21 cellular contexts compared by ENCODE assay signal in genomic region chr9:130990362-130991226, GRCh38. TPM values are rescaled to one million over a fixed set of nuclear protein-coding genes. Genes with fewer than 3 reads are reported as not detected.
A peak's percentile ranks its signal among the peaks of the same experiment; 100 is the strongest.
DNase-seq lines count a peak whose midpoint lies in the region; ATAC-seq, FAIRE-seq and TF ChIP-seq lines count a peak whose summit lies in the region.
"Had no signal": no experiment of that assay in that cellular context is flagged by ENCODE, and none has a peak within 500 bp of the region (broad histone marks: within the 10 kb centered on the region; RNA-seq: fewer than 3 reads in every experiment).

No MANE protein-coding gene starts in this region.

- H3K36me3 ChIP-seq in BLaER1 treated with 17β-estradiol and CSF1 and Interleukin-3, amounts not matched to agents 10 nM and 100 nM, result no peaks in the 10 kb centered on the region
- H3K36me3 ChIP-seq in IMR-90 (ENCODE audit: control insufficient read depth, insufficient read depth, low read length), result no peaks in the 10 kb centered on the region
- H3K36me3 ChIP-seq in H1 (ENCODE audit: control insufficient read depth in 2 of 4, insufficient read depth in 4 of 4, low read length in 3 of 4), result no peaks in the 10 kb centered on the region
- H3K36me3 ChIP-seq in neural progenitor cell, result no peaks in the 10 kb centered on the region
- H3K36me3 ChIP-seq in CD8-positive, alpha-beta memory T cell (ENCODE audit: insufficient read depth, low read length), result no peaks in the 10 kb centered on the region

- H3K9me1 ChIP-seq in IMR-90 (ENCODE audit: insufficient read depth, low read length), result no peaks in the 10 kb centered on the region; the same call in 1 of the 2 replicates

- no peak for TF ChIP-seq EP300 in H1 (IDR thresholded peaks at IDR 0.05; ENCODE audit: borderline replicate concordance in 1 of 2, low read depth in 2 of 2, low read length in 2 of 2)

- no peak for TF ChIP-seq CTCF in IMR-90 (conservative IDR thresholded peaks at IDR 0.05; ENCODE audit: low read depth, low read length)
- TF ChIP-seq CTCF in H1 (IDR thresholded peaks at IDR 0.05; ENCODE audit: control extremely low read depth in 1 of 3, insufficient read depth in 1 of 3, low read depth in 1 of 3, low read length in 3 of 3), result no peak
- TF ChIP-seq CTCF in neural progenitor cell (IDR thresholded peaks at IDR 0.05), result no peak

- peak overlapping the region; percentile 93 for H3K27ac Mint-ChIP-seq in neural progenitor cell
- H3K27ac Mint-ChIP-seq in CD8-positive, alpha-beta memory T cell, result no peak overlapping the region

- H3K27me3 ChIP-seq in BLaER1 treated with 17β-estradiol and CSF1 and Interleukin-3, amounts not matched to agents 10 nM and 100 nM, result no peaks in the 10 kb centered on the region
- peaks cover 34% of the 10 kb centered on the region for H3K27me3 ChIP-seq in IMR-90 (ENCODE audit: control insufficient read depth, insufficient read depth, low read length)
- no peaks in the 10 kb centered on the region for H3K27me3 ChIP-seq in H1 (replicated peaks in 1 of 4; ENCODE audit: control insufficient read depth in 3 of 4, extremely low read depth in 1 of 4, insufficient read depth in 3 of 4, low read length in 3 of 4)
- no peaks in the 10 kb centered on the region for H3K27me3 ChIP-seq in neural progenitor cell
- H3K27me3 ChIP-seq in CD8-positive, alpha-beta memory T cell (ENCODE audit: insufficient read depth, low read length, poor library complexity, severe bottlenecking), result peaks cover 39% of the 10 kb centered on the region

- H3K4me2 ChIP-seq in BLaER1 treated with 17β-estradiol and CSF1 and Interleukin-3, amounts not matched to agents 10 nM and 100 nM, result peak overlapping the region; percentile 26 to 80 (median 52); a peak in 12 of 22 replicates
- no peak overlapping the region for H3K4me2 ChIP-seq in IMR-90 (ENCODE audit: low read depth, low read length)
- H3K4me2 ChIP-seq in H1 (ENCODE audit: insufficient read depth in 1 of 2, low read depth in 2 of 2, low read length in 2 of 2), result no peak overlapping the region
- H3K4me2 ChIP-seq in neural progenitor cell, result no peak overlapping the region

- H3K4ac ChIP-seq in IMR-90 (ENCODE audit: low read depth, low read length), result no peak overlapping the region
- no peak overlapping the region for H3K4ac ChIP-seq in H1 (replicated peaks; ENCODE audit: insufficient read length, low read depth, low read length)

- dilution Hi-C loops in IMR-90 (cut with HindIII; ENCODE audit: low sequenced_read_pairs, unreplicated experiment), result no loop called here

- H2AK5ac ChIP-seq in IMR-90 (ENCODE audit: low read depth, low read length) (no peak overlapping the region), H1 (ENCODE audit: low read depth, low read length) (no peak overlapping the region)

- H2BK20ac ChIP-seq in IMR-90 (ENCODE audit: low read depth, low read length), result no peak overlapping the region
- peak overlapping the region; percentile 66 for H2BK20ac ChIP-seq in H1 (ENCODE audit: low read length)

- H3K4me3 Mint-ChIP-seq in neural progenitor cell, result peak overlapping the region; percentile 67
- no peak overlapping the region for H3K4me3 Mint-ChIP-seq in CD8-positive, alpha-beta memory T cell

- H3K9me3 ChIP-seq in BLaER1 treated with 17β-estradiol and CSF1 and Interleukin-3, amounts not matched to agents 10 nM and 100 nM (replicated peaks in 1 of 11), result no peaks in the 10 kb centered on the region
- no peaks in the 10 kb centered on the region for H3K9me3 ChIP-seq in IMR-90 (ENCODE audit: control insufficient read depth, insufficient read depth, low read length)
- H3K9me3 ChIP-seq in H1 (ENCODE audit: insufficient read depth in 2 of 2, low read depth in 1 of 2, low read length in 1 of 2), result no peaks in the 10 kb centered on the region
- no peaks in the 10 kb centered on the region for H3K9me3 ChIP-seq in neural progenitor cell (ENCODE audit: low read depth)
- H3K9me3 ChIP-seq in CD8-positive, alpha-beta memory T cell (ENCODE audit: low read length), result no peaks in the 10 kb centered on the region

- H3K79me2 ChIP-seq in H1 (ENCODE audit: control insufficient read depth in 1 of 2, insufficient read depth in 2 of 2, low read length in 2 of 2) (no peaks in the 10 kb centered on the region), neural progenitor cell (ENCODE audit: low read depth) (no peaks in the 10 kb centered on the region)

- no peaks in the 10 kb centered on the region for H3K36me3 Mint-ChIP-seq in neural progenitor cell
- no peaks in the 10 kb centered on the region for H3K36me3 Mint-ChIP-seq in CD8-positive, alpha-beta memory T cell

- no peak overlapping the region for H4K91ac ChIP-seq in IMR-90 (ENCODE audit: insufficient read depth, low read depth, low read length)
- H4K91ac ChIP-seq in H1 (replicated peaks; ENCODE audit: insufficient read length, low read length), result peak overlapping the region; percentile 84

- no peak for TF ChIP-seq RAD21 in IMR-90 (IDR thresholded peaks at IDR 0.05; ENCODE audit: low read length)
- no peak for TF ChIP-seq RAD21 in H1 (IDR thresholded peaks at IDR 0.05 in 1 of 2, conservative IDR thresholded peaks at IDR 0.05 in 1 of 2; ENCODE audit: low read depth in 2 of 2, low read length in 2 of 2)

- H3K79me1 ChIP-seq in IMR-90 (ENCODE audit: low read depth in 1 of 2, low read length in 2 of 2) (no peaks in the 10 kb centered on the region), H1 (ENCODE audit: low read depth, low read length) (no peaks in the 10 kb centered on the region)

- no peak overlapping the region for H3K14ac ChIP-seq in IMR-90 (replicated peaks; ENCODE audit: low read depth, low read length)
- no peak overlapping the region for H3K14ac ChIP-seq in H1 (ENCODE audit: insufficient read length)

- no TSS peak for BruUV-seq in IMR-90 (replicated peaks; lab: Mats Ljungman, UMichigan)

- POLR2A ChIA-PET in IMR-90 (lab: Charles Lee; ENCODE audit: unreplicated experiment), result no interaction called here
- POLR2A ChIA-PET in H1 (lab: Charles Lee; ENCODE audit: partially characterized antibody), result no interaction called here
- POLR2A ChIA-PET in CD8-positive, alpha-beta memory T cell (lab: Charles Lee), result no interaction called here

- no peak overlapping the region for H3K27ac ChIP-seq in BLaER1 treated with 17β-estradiol and CSF1 and Interleukin-3, amounts not matched to agents 10 nM and 100 nM
- H3K27ac ChIP-seq in IMR-90 (ENCODE audit: insufficient read depth, low read length) (no peak overlapping the region), H1 (ENCODE audit: low read depth, low read length) (no peak overlapping the region), neural progenitor cell (no peak overlapping the region)
- no peak overlapping the region for H3K27ac ChIP-seq in CD8-positive, alpha-beta memory T cell (ENCODE audit: low read depth, low read length)
- H3K27ac ChIP-seq: C4-2B, RWPE1 had no signal

- no peaks in the 10 kb centered on the region for H3K23me2 ChIP-seq in H1 (ENCODE audit: low read depth, low read length)

- H2BK5ac ChIP-seq in IMR-90 (ENCODE audit: low read depth, low read length, poor library complexity, severe bottlenecking) (no peak overlapping the region), H1 (ENCODE audit: low read depth, low read length) (peak overlapping the region; percentile 54; the same call in 1 of the 2 replicates)

- H4K5ac ChIP-seq in IMR-90 (ENCODE audit: low read depth, low read length) (no peak overlapping the region), H1 (ENCODE audit: insufficient read length, low read depth, low read length) (no peak overlapping the region)

- no peak overlapping the region for H3K18ac ChIP-seq in IMR-90 (ENCODE audit: low read depth, low read length)
- H3K18ac ChIP-seq in H1 (ENCODE audit: extremely low read depth, low read length), result peak overlapping the region; percentile 9; the same call in 1 of the 2 replicates

- no peak overlapping the region for H2BK15ac ChIP-seq in IMR-90 (ENCODE audit: low read depth, low read length)
- H2BK15ac ChIP-seq in H1 (ENCODE audit: low read length), result peak overlapping the region; percentile 88; the same call in 1 of the 2 replicates

- no peak for TF ChIP-seq POLR2A in IMR-90 (IDR thresholded peaks at IDR 0.05; ENCODE audit: low read depth, low read length)
- TF ChIP-seq POLR2A in H1 (IDR thresholded peaks at IDR 0.05; ENCODE audit: control extremely low read depth in 1 of 2, low read depth in 2 of 2, low read length in 2 of 2), result no peak

- peak overlapping the region; percentile 90; the same call in 1 of the 2 replicates for H2BK12ac ChIP-seq in H1 (ENCODE audit: low read depth, low read length)

- in situ Hi-C loops in IMR-90 (cut with MboI; ENCODE audit: low sequenced_read_pairs), result no loop called here

- H2AK9ac ChIP-seq in IMR-90 (replicated peaks; ENCODE audit: low read depth, low read length, poor library complexity), result peak overlapping the region; percentile 31

- no peak overlapping the region for H3K23ac ChIP-seq in IMR-90 (ENCODE audit: low read depth, low read length)
- H3K23ac ChIP-seq in H1 (ENCODE audit: insufficient read length), result no peak overlapping the region

- H3K4me3 ChIP-seq in BLaER1 treated with 17β-estradiol and CSF1 and Interleukin-3, amounts not matched to agents 10 nM and 100 nM, result no peak overlapping the region
- H3K4me3 ChIP-seq in IMR-90 (ENCODE audit: insufficient read depth, low read depth, low read length) (no peak overlapping the region), H1 (ENCODE audit: extremely low read depth in 1 of 4, insufficient read depth in 2 of 4, low read depth in 3 of 4, low read length in 4 of 4) (no peak overlapping the region), neural progenitor cell (no peak overlapping the region)
- H3K4me3 ChIP-seq in CD8-positive, alpha-beta memory T cell (ENCODE audit: low read length), result no peak overlapping the region

- peaks cover 27% of the 10 kb centered on the region for H3K27me3 Mint-ChIP-seq in neural progenitor cell (ENCODE audit: insufficient read depth, low read depth)
- H3K27me3 Mint-ChIP-seq in CD8-positive, alpha-beta memory T cell, result peaks cover 5 to 8% of the 10 kb centered on the region in 2 donors

- H3K56ac ChIP-seq in IMR-90 (ENCODE audit: extremely low read depth, insufficient read depth, low read length) (no peak overlapping the region), H1 (replicated peaks; ENCODE audit: insufficient read length, low read depth, low read length) (no peak overlapping the region)

- ATAC-seq in IMR-90 (ENCODE audit: low read depth) (no peak), HG02852 (IDR thresholded peaks at IDR 0.05; ENCODE audit: unreplicated experiment) (no peak)
- ATAC-seq: PC-3 had no signal

- CTCF ChIA-PET in IMR-90 (lab: Yijun Ruan, JAX) (no interaction called here), H1 (lab: Charles Lee; ENCODE audit: partially characterized antibody) (interaction anchor here (1.3 to 4.0 kb wide), 3 partner anchors 13 to 120 kb away, joined by 4 to 17 read pairs (median 9); no protein-coding TSS in a partner anchor)
- CTCF ChIA-PET in CD8-positive, alpha-beta memory T cell (lab: Charles Lee), result no interaction called here

- DNase-seq in IMR-90 (no peak), H1 (ENCODE audit: low read depth in 1 of 2, low spot score in 2 of 2) (no peak), neural progenitor cell (ENCODE audit: low spot score) (no peak), DMS79 (lab: John Stamatoyannopoulos, UW) (no peak)
- DNase-seq in CD8-positive, alpha-beta memory T cell, result no peak
- DNase-seq: COR-L47, DMS153, EL, KG1, NCI-H1417 treated with DMSO at 0.1 percent for 48 hours, NCI-H1930, NCI-H2171 treated with DMSO at 0.1 percent for 48 hours, NCI-H446 treated with DMSO at 0.1 percent for 48 hours, NCI-H748 treated with DMSO at 0.1 percent for 48 hours, PC-3 had no signal

- intact Hi-C loops in IMR-90 (cut with micrococcal nuclease), result no loop called here

- peak overlapping the region; percentile 46 for H2AFZ ChIP-seq in IMR-90 (replicated peaks; ENCODE audit: low read length, poor library complexity)
- H2AFZ ChIP-seq in H1 (ENCODE audit: low read length), result no peak overlapping the region
- no peak overlapping the region for H2AFZ ChIP-seq in neural progenitor cell (replicated peaks)

- H4K20me1 ChIP-seq in BLaER1 treated with 17β-estradiol and CSF1 and Interleukin-3, amounts not matched to agents 10 nM and 100 nM, result no peaks in the 10 kb centered on the region; a peak in 1 of 22 replicates
- H4K20me1 ChIP-seq in IMR-90 (ENCODE audit: insufficient read depth, low read length), result no peaks in the 10 kb centered on the region
- peaks cover 0 to 2% of the 10 kb centered on the region in 2 experiments for H4K20me1 ChIP-seq in H1 (replicated peaks in 1 of 2; ENCODE audit: control insufficient read depth in 1 of 2, insufficient read depth in 2 of 2, low read length in 2 of 2)
- H4K20me1 ChIP-seq in neural progenitor cell (ENCODE audit: low read depth), result peaks cover 7% of the 10 kb centered on the region

- no peak for FAIRE-seq in H1 (lab: Jason Lieb, UNC)
- FAIRE-seq: A204.1, GM19239 had no signal

- peaks cover 62% of the 10 kb centered on the region for H3K4me1 Mint-ChIP-seq in neural progenitor cell
- H3K4me1 Mint-ChIP-seq in CD8-positive, alpha-beta memory T cell, result peaks cover 0 to 2% (median 2%) of the 10 kb centered on the region in 3 donors

- 77% methylated on average over 6 of the region's 24 CpGs; no CpG with 5 or more reads in 1 of the 2 experiments for WGBS in IMR-90 (ENCODE audit: extremely low coverage in 2 of 2, insufficient read length in 1 of 2), 2 experiments
- WGBS in H1 (ENCODE audit: extremely low coverage in 1 of 2, insufficient coverage in 1 of 2, insufficient read length in 1 of 2, insufficient replicate concordance in 2 of 2, low coverage in 1 of 2, low lambda C conversion rate in 2 of 2, missing lambda C conversion rate in 1 of 2), 2 experiments, result 81% methylated on average over 24 of the region's 24 CpGs; no CpG with 5 or more reads in 1 of the 2 experiments

- H3K9ac ChIP-seq in BLaER1 treated with 17β-estradiol and CSF1 and Interleukin-3, amounts not matched to agents 10 nM and 100 nM, result no peak overlapping the region
- no peak overlapping the region for H3K9ac ChIP-seq in IMR-90 (ENCODE audit: low read depth, low read length)
- H3K9ac ChIP-seq in H1 (replicated peaks in 1 of 4; ENCODE audit: extremely low read depth in 1 of 4, low read depth in 3 of 4, low read length in 3 of 4), result no peak overlapping the region
- H3K9ac ChIP-seq in neural progenitor cell, result no peak overlapping the region

- H3K4me1 ChIP-seq in BLaER1 treated with 17β-estradiol and CSF1 and Interleukin-3, amounts not matched to agents 10 nM and 100 nM, result peaks cover 20 to 72% (median 46%) of the 10 kb centered on the region in 10 experiments
- H3K4me1 ChIP-seq in IMR-90 (ENCODE audit: control insufficient read depth, insufficient read depth, low read length) (peaks cover 9% of the 10 kb centered on the region; the same call in 1 of the 2 replicates), H1 (replicated peaks in 1 of 4; ENCODE audit: control insufficient read depth in 3 of 4, insufficient read depth in 4 of 4, low read length in 3 of 4) (peaks cover 3 to 15% (median 9%) of the 10 kb centered on the region in 4 experiments; a peak in 5 of 7 replicates), neural progenitor cell (peaks cover 4% of the 10 kb centered on the region)
- no peaks in the 10 kb centered on the region for H3K4me1 ChIP-seq in CD8-positive, alpha-beta memory T cell (ENCODE audit: insufficient read depth, low read length)

- H4K8ac ChIP-seq in IMR-90 (ENCODE audit: low read depth in 2 of 2, low read length in 2 of 2), result no peak overlapping the region
- no peak overlapping the region for H4K8ac ChIP-seq in H1 (ENCODE audit: extremely low read depth, insufficient read depth, low read length)

- no peaks in the 10 kb centered on the region for H3K9me3 Mint-ChIP-seq in neural progenitor cell
- H3K9me3 Mint-ChIP-seq in CD8-positive, alpha-beta memory T cell, result no peaks in the 10 kb centered on the region

- peaks cover 8% of the 10 kb centered on the region for H3F3A ChIP-seq in neural progenitor cell (ENCODE audit: low read depth)

- H2BK120ac ChIP-seq in IMR-90 (ENCODE audit: low read depth, low read length) (no peak overlapping the region), H1 (replicated peaks; ENCODE audit: low read depth, low read length) (no peak overlapping the region)

RNA-seq across cellular contexts. Expression of gene LAMC3, which starts 18.4 kb away (rescaled TPM):
- under 0.01 TPM in 1 of 2 replicates, not detected in the other for total RNA-seq in IMR-90 (2012; rRNA removed)
- polyA plus RNA-seq in IMR-90 (2012; rRNA removed), result not detected in 2 replicates
- 0.01 TPM in 1 of 2 replicates, not detected in the other for polyA plus RNA-seq in IMR-90 (2012; cell fraction: cytosol; rRNA removed)
- polyA plus RNA-seq in IMR-90 (2012; cell fraction: nucleus; rRNA removed; ENCODE audit: low replicate concordance), result 0.03 and 0.05 TPM in 2 replicates
- total RNA-seq in H1 (2021; fragmentation: NEBNext Ultra II Directional; extraction: Animal tissue kit (Norgen Biotek cat#: 25700)), result 12.3 and 13.2 TPM in 2 replicates
- polyA plus RNA-seq in H1 (2011; rRNA removed), result 9.3 and 11.5 TPM in 2 replicates
- 6.0 TPM for polyA plus RNA-seq in H1 (2011; cell fraction: cytosol; rRNA removed)
- polyA plus RNA-seq in H1 (2011; cell fraction: nucleus; rRNA removed), result 24.8 TPM
- polyA plus RNA-seq in H1 (2012, experiment 1 of 2), result 8.0 to 13.0 TPM (median 12.4 TPM) in 4 replicates
- 10.7 TPM for polyA plus RNA-seq in H1 (2012, experiment 2 of 2)
- polyA plus RNA-seq in H1 (2013, experiment 1 of 2), result 18.4 TPM
- 15.1 TPM for polyA plus RNA-seq in H1 (2013, experiment 2 of 2)
- 3.8 and 4.1 TPM in 2 replicates for polyA minus RNA-seq in H1 (2011; rRNA and poly(A)+ RNA removed)
- 4.8 TPM for polyA minus RNA-seq in H1 (2011; cell fraction: cytosol; rRNA and poly(A)+ RNA removed)
- polyA minus RNA-seq in H1 (2011; cell fraction: nucleus; rRNA and poly(A)+ RNA removed), result 7.2 TPM
- total RNA-seq in neural progenitor cell (ENCODE audit: low replicate concordance), result 0.03 TPM in 1 of 2 replicates, not detected in the other
- under 1 TPM; 0.04 to 0.07 TPM for total RNA-seq in CD8-positive, alpha-beta memory T cell
- not detected for polyA plus RNA-seq in CD8-positive, alpha-beta memory T cell

RNA-seq across cellular contexts. Expression of gene FIBCD1, which starts 51.5 kb away (rescaled TPM):
- total RNA-seq in IMR-90 (2012; rRNA removed) (1.1 and 2.2 TPM in 2 replicates), neural progenitor cell (ENCODE audit: low replicate concordance) (1.8 and 7.2 TPM in 2 replicates)
- polyA plus RNA-seq in IMR-90 (2012; rRNA removed) (10.1 and 12.2 TPM in 2 replicates), H1 (2011; rRNA removed) (8.8 and 13.2 TPM in 2 replicates)
- 8.8 and 15.2 TPM in 2 replicates for polyA plus RNA-seq in IMR-90 (2012; cell fraction: cytosol; rRNA removed)
- 11.6 and 31.9 TPM in 2 replicates for polyA plus RNA-seq in IMR-90 (2012; cell fraction: nucleus; rRNA removed; ENCODE audit: low replicate concordance)
- 5.3 and 6.1 TPM in 2 replicates for total RNA-seq in H1 (2021; fragmentation: NEBNext Ultra II Directional; extraction: Animal tissue kit (Norgen Biotek cat#: 25700))
- polyA plus RNA-seq in H1 (2011; cell fraction: cytosol; rRNA removed), result 5.6 TPM
- 11.0 TPM for polyA plus RNA-seq in H1 (2011; cell fraction: nucleus; rRNA removed)
- 3.9 to 10.9 TPM (median 7.8 TPM) in 4 replicates for polyA plus RNA-seq in H1 (2012, experiment 1 of 2)
- 5.2 TPM for polyA plus RNA-seq in H1 (2012, experiment 2 of 2)
- polyA plus RNA-seq in H1 (2013, experiment 1 of 2), result 11.6 TPM
- polyA plus RNA-seq in H1 (2013, experiment 2 of 2), result 10.8 TPM
- polyA minus RNA-seq in H1 (2011; rRNA and poly(A)+ RNA removed), result 0.66 and 1.2 TPM in 2 replicates
- 2.1 TPM for polyA minus RNA-seq in H1 (2011; cell fraction: cytosol; rRNA and poly(A)+ RNA removed)
- polyA minus RNA-seq in H1 (2011; cell fraction: nucleus; rRNA and poly(A)+ RNA removed), result 1.2 TPM
- not detected for total RNA-seq in CD8-positive, alpha-beta memory T cell
- polyA plus RNA-seq in CD8-positive, alpha-beta memory T cell, result not detected

Comparison
In these comparisons a context has a peak if more than half of its experiments do, and no peak if none do; other contexts are left out.
1. H3K4me2 ChIP-seq: peak in BLaER1 treated with 17β-estradiol and CSF1 and Interleukin-3, amounts not matched to agents 10 nM and 100 nM (11 of 11); none in IMR-90 (single experiment), H1 (0 of 2) and neural progenitor cell (single experiment).
2. RNA of gene LAMC3, which starts 18.4 kb away (total RNA-seq): 12.3 to 13.2 TPM in H1; 0.04 to 0.07 TPM in CD8-positive, alpha-beta memory T cell, under 0.01 TPM in IMR-90 and 0.03 TPM in neural progenitor cell; every median in the first group is over 10 times any median in the second.